Comparison of ENCODE assay signal across 25 cellular contexts in the genomic region with DNA sequence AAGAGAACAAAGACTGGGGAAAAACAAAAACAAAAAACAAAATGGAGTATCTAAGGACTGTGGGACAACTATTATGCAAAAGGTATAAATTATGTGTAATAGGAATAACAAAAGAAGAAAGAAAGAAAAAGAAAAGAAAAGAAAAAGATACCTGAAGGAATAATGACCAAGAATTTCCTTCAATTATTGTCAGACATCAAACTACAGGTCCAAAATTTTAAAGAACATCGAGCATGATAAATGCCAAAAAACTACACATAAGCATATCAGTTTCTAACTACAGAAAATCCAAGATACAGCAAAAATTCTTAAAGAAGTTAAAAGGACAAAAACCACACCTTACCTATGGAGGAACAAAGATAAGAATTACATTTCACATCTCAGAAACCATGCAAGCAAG.
DNase-seq lines count a peak whose midpoint lies in the region; ATAC-seq and TF ChIP-seq lines count a peak whose summit lies in the region.
"Had no signal": no experiment of that assay in that cellular context is flagged by ENCODE, and none has a peak within 500 bp of the region (broad histone marks: within the 10 kb centered on the region; RNA-seq: fewer than 3 reads in every experiment).

No MANE protein-coding gene starts in this region.

- TF ChIP-seq CTCF in WTC11 (IDR thresholded peaks at IDR 0.05) (no peak), GM20000 (IDR thresholded peaks at IDR 0.05; ENCODE audit: extremely low read depth, missing control alignments) (no peak)

- H2AFZ ChIP-seq in mesenchymal stem cell (ENCODE audit: low read depth, low read length): no peak overlapping the region

- peaks cover 9% of the 10 kb centered on the region for H3K27me3 Mint-ChIP-seq in activated T-cell treated with anti-CD3 and anti-CD28 coated beads, Interleukin-2, amount 50 U/mL, for 72 hours (ENCODE audit: low read depth)
- H3K27me3 Mint-ChIP-seq in activated T-cell treated with anti-CD3 and anti-CD28 coated beads, Interleukin-2, amount 50 U/mL, for 4 hours (ENCODE audit: low read depth): peaks cover 14% of the 10 kb centered on the region
- H3K27me3 Mint-ChIP-seq in WTC11 (ENCODE audit: low read depth): no peaks in the 10 kb centered on the region

- no peak overlapping the region for H3K4me2 ChIP-seq in mesenchymal stem cell (ENCODE audit: low read length, poor library complexity, severe bottlenecking)
- H3K4me2 ChIP-seq: A549, BLaER1 had no signal

- no peak for DNase-seq in activated T-cell treated with anti-CD3 and anti-CD28 coated beads, Interleukin-2, amount 50 U/mL, for 72 hours
- DNase-seq in activated T-cell treated with anti-CD3 and anti-CD28 coated beads, Interleukin-2, amount 50 U/mL, for 4 hours: no peak
- DNase-seq in WTC11 (ENCODE audit: low spot score) (no peak), mesenchymal stem cell (no peak), GM20000 (ENCODE audit: low spot score) (no peak), AG20443 (ENCODE audit: low spot score) (no peak)
- DNase-seq in central memory CD4-positive, alpha-beta T cell: no peak
- DNase-seq: BE2C; C1 segment of cervical spinal cord; CD4-positive, alpha-beta memory T cell; CD4-positive, CD25-positive, alpha-beta regulatory T cell; CD8-positive, alpha-beta memory T cell; COR-L47; DMS 273 treated with DMSO at 0.1 percent for 48 hours; DMS153; DMS53; DMS79; DND-41; EL; GDM1 had no signal

- no peak overlapping the region for H3K4me3 ChIP-seq in mesenchymal stem cell (ENCODE audit: insufficient read depth in 1 of 2, low read depth in 1 of 2, low read length in 2 of 2)
- H3K4me3 ChIP-seq: A549, BLaER1, GM12878 had no signal

- no peaks in the 10 kb centered on the region for H3K4me1 Mint-ChIP-seq in activated T-cell treated with anti-CD3 and anti-CD28 coated beads, Interleukin-2, amount 50 U/mL, for 72 hours (ENCODE audit: low read depth)
- H3K4me1 Mint-ChIP-seq in activated T-cell treated with anti-CD3 and anti-CD28 coated beads, Interleukin-2, amount 50 U/mL, for 4 hours (ENCODE audit: low read depth): no peaks in the 10 kb centered on the region
- peaks cover 10% of the 10 kb centered on the region for H3K4me1 Mint-ChIP-seq in WTC11
- H3K4me1 Mint-ChIP-seq: CD14-positive monocyte; CD4-positive, alpha-beta memory T cell; CD4-positive, CD25-positive, alpha-beta regulatory T cell; CD8-positive, alpha-beta memory T cell had no signal

- WGBS in mesenchymal stem cell: 100% methylated on average over 1 of the region's 1 CpG

- no peak overlapping the region for H3K9ac ChIP-seq in mesenchymal stem cell (ENCODE audit: low read length)
- H3K9ac ChIP-seq: BLaER1 had no signal

- ATAC-seq in activated T-cell treated with anti-CD3 and anti-CD28 coated beads, Interleukin-2, amount 50 U/mL, for 72 hours (replicated peaks in 1 of 2): no peak
- no peak for ATAC-seq in activated T-cell treated with anti-CD3 and anti-CD28 coated beads, Interleukin-2, amount 50 U/mL, for 4 hours
- ATAC-seq in WTC11: no peak
- ATAC-seq: A549, GM12878 had no signal

- no peak overlapping the region for H2AK5ac ChIP-seq in mesenchymal stem cell (ENCODE audit: low read length, severe bottlenecking)

- H3K27ac ChIP-seq in mesenchymal stem cell (ENCODE audit: low read length, poor library complexity, severe bottlenecking): no peak overlapping the region
- H3K27ac ChIP-seq: 22Rv1, A549, BLaER1 had no signal

- no peak overlapping the region for H4K91ac ChIP-seq in mesenchymal stem cell (ENCODE audit: low read length)

- H3K14ac ChIP-seq in mesenchymal stem cell (ENCODE audit: low read length in 2 of 2): no peak overlapping the region

- no peak overlapping the region for H3K4ac ChIP-seq in mesenchymal stem cell (ENCODE audit: low read depth in 1 of 2, low read length in 2 of 2)

- H2BK5ac ChIP-seq in mesenchymal stem cell (ENCODE audit: low read depth, low read length, poor library complexity, severe bottlenecking): peak overlapping the region; percentile 66

- H3K9me3 Mint-ChIP-seq in activated T-cell treated with anti-CD3 and anti-CD28 coated beads, Interleukin-2, amount 50 U/mL, for 72 hours: no peaks in the 10 kb centered on the region
- no peaks in the 10 kb centered on the region for H3K9me3 Mint-ChIP-seq in activated T-cell treated with anti-CD3 and anti-CD28 coated beads, Interleukin-2, amount 50 U/mL, for 4 hours
- peaks cover 22% of the 10 kb centered on the region for H3K9me3 Mint-ChIP-seq in WTC11

- POLR2A ChIA-PET in WTC11 (lab: Charles Lee): no interaction called here

- no peak overlapping the region for H4K8ac ChIP-seq in mesenchymal stem cell (ENCODE audit: low read length)

- no peaks in the 10 kb centered on the region for H3K36me3 ChIP-seq in mesenchymal stem cell (ENCODE audit: control insufficient read depth in 1 of 2, insufficient read depth in 2 of 2, low read depth in 1 of 2, low read length in 2 of 2)
- H3K36me3 ChIP-seq: BE2C, BLaER1 had no signal

- no peaks in the 10 kb centered on the region for H3K9me3 ChIP-seq in mesenchymal stem cell (ENCODE audit: control insufficient read depth, low read length)
- H3K9me3 ChIP-seq: A549, BE2C had no signal

- no peak overlapping the region for H2BK12ac ChIP-seq in mesenchymal stem cell (ENCODE audit: low read length in 2 of 2)

- CTCF ChIA-PET in WTC11 (lab: Charles Lee): no interaction called here

- H2BK15ac ChIP-seq in mesenchymal stem cell (ENCODE audit: low read depth, poor library complexity, severe bottlenecking): no peak overlapping the region

- H3K4me1 ChIP-seq in mesenchymal stem cell (ENCODE audit: control insufficient read depth, insufficient read depth, low read depth, low read length): peaks cover under 1% of the 10 kb centered on the region
- H3K4me1 ChIP-seq: A549, BE2C, BLaER1 had no signal

- peaks cover 15% of the 10 kb centered on the region for H3K79me1 ChIP-seq in mesenchymal stem cell (replicated peaks; ENCODE audit: low read length, poor library complexity, severe bottlenecking)

- peak overlapping the region; percentile 21 for H3K27ac Mint-ChIP-seq in activated T-cell treated with anti-CD3 and anti-CD28 coated beads, Interleukin-2, amount 50 U/mL, for 72 hours
- peak overlapping the region; percentile 24; the same call in 1 of the 2 replicates for H3K27ac Mint-ChIP-seq in WTC11
- H3K27ac Mint-ChIP-seq: CD14-positive monocyte; CD4-positive, alpha-beta memory T cell; CD4-positive, CD25-positive, alpha-beta regulatory T cell; CD8-positive, alpha-beta memory T cell had no signal

- H3K23ac ChIP-seq in mesenchymal stem cell (ENCODE audit: low read length in 2 of 2): no peak overlapping the region

- H2BK120ac ChIP-seq in mesenchymal stem cell (ENCODE audit: low read depth, low read length): no peak overlapping the region

- no peak overlapping the region for H3K18ac ChIP-seq in mesenchymal stem cell (ENCODE audit: low read depth in 1 of 2, low read length in 2 of 2)

- peaks cover 0 to 2% of the 10 kb centered on the region in 2 donors for H3K36me3 Mint-ChIP-seq in activated T-cell treated with anti-CD3 and anti-CD28 coated beads, Interleukin-2, amount 50 U/mL, for 72 hours (ENCODE audit: insufficient read depth in 2 of 2)
- H3K36me3 Mint-ChIP-seq in activated T-cell treated with anti-CD3 and anti-CD28 coated beads, Interleukin-2, amount 50 U/mL, for 4 hours (ENCODE audit: insufficient read depth): no peaks in the 10 kb centered on the region
- peaks cover 12% of the 10 kb centered on the region for H3K36me3 Mint-ChIP-seq in WTC11
- H3K36me3 Mint-ChIP-seq: CD14-positive monocyte; CD4-positive, alpha-beta memory T cell; CD4-positive, CD25-positive, alpha-beta regulatory T cell had no signal

- no peaks in the 10 kb centered on the region for H3K27me3 ChIP-seq in mesenchymal stem cell (ENCODE audit: control insufficient read depth in 1 of 2, insufficient read depth in 1 of 2, low read length in 2 of 2)
- H3K27me3 ChIP-seq: BE2C, BLaER1 had no signal

- H3K4me3 Mint-ChIP-seq in activated T-cell treated with anti-CD3 and anti-CD28 coated beads, Interleukin-2, amount 50 U/mL, for 72 hours: no peak overlapping the region
- H3K4me3 Mint-ChIP-seq in activated T-cell treated with anti-CD3 and anti-CD28 coated beads, Interleukin-2, amount 50 U/mL, for 4 hours: no peak overlapping the region
- no peak overlapping the region for H3K4me3 Mint-ChIP-seq in WTC11
- H3K4me3 Mint-ChIP-seq: CD14-positive monocyte; CD4-positive, alpha-beta memory T cell; CD8-positive, alpha-beta memory T cell had no signal

TF ChIP-seq in WTC11, 78 proteins besides CTCF, POLR2A, EP300 and RAD21 (continues in another document):
- TF ChIP-seq OVOL2 (CRISPR knock-in tag; IDR thresholded peaks at IDR 0.05; ENCODE audit: borderline replicate concordance) (no peak), NFATC4 (CRISPR knock-in tag; IDR thresholded peaks at IDR 0.05) (no peak), ZNF317 (CRISPR knock-in tag; IDR thresholded peaks at IDR 0.05; ENCODE audit: borderline replicate concordance, low read depth) (no peak), GABPB1 (CRISPR knock-in tag; IDR thresholded peaks at IDR 0.05) (no peak), ZNF416 (CRISPR knock-in tag; IDR thresholded peaks at IDR 0.05) (no peak), RELA (CRISPR knock-in tag; IDR thresholded peaks at IDR 0.05; ENCODE audit: borderline replicate concordance) (no peak)
- TF ChIP-seq, protein P1, sequence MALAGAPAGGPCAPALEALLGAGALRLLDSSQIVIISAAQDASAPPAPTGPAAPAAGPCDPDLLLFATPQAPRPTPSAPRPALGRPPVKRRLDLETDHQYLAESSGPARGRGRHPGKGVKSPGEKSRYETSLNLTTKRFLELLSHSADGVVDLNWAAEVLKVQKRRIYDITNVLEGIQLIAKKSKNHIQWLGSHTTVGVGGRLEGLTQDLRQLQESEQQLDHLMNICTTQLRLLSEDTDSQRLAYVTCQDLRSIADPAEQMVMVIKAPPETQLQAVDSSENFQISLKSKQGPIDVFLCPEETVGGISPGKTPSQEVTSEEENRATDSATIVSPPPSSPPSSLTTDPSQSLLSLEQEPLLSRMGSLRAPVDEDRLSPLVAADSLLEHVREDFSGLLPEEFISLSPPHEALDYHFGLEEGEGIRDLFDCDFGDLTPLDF (CRISPR knock-in tag; IDR thresholded peaks at IDR 0.05): no peak
- TF ChIP-seq, protein P2, sequence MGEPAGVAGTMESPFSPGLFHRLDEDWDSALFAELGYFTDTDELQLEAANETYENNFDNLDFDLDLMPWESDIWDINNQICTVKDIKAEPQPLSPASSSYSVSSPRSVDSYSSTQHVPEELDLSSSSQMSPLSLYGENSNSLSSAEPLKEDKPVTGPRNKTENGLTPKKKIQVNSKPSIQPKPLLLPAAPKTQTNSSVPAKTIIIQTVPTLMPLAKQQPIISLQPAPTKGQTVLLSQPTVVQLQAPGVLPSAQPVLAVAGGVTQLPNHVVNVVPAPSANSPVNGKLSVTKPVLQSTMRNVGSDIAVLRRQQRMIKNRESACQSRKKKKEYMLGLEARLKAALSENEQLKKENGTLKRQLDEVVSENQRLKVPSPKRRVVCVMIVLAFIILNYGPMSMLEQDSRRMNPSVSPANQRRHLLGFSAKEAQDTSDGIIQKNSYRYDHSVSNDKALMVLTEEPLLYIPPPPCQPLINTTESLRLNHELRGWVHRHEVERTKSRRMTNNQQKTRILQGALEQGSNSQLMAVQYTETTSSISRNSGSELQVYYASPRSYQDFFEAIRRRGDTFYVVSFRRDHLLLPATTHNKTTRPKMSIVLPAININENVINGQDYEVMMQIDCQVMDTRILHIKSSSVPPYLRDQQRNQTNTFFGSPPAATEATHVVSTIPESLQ (CRISPR knock-in tag; IDR thresholded peaks at IDR 0.05): no peak
